In genomic region chr1:212219679-212220463, GRCh38 we compare ENCODE assay signal across 14 cellular contexts.
DNase-seq lines count a peak whose midpoint lies in the region; ATAC-seq and TF ChIP-seq lines count a peak whose summit lies in the region.
"Had no signal": no experiment of that assay in that cellular context is flagged by ENCODE, and none has a peak within 500 bp of the region (broad histone marks: within the 10 kb centered on the region; RNA-seq: fewer than 3 reads in every experiment).

No MANE protein-coding gene starts in this region.

- no peaks in the 10 kb centered on the region for H3K79me2 ChIP-seq in OCI-LY1 (ENCODE audit: insufficient read depth, low read length)
- no peaks in the 10 kb centered on the region for H3K79me2 ChIP-seq in neural progenitor cell (ENCODE audit: low read depth)

- H2AFZ ChIP-seq in OCI-LY1 (ENCODE audit: low read length) (peak overlapping the region; percentile 18; the same call in 1 of the 2 replicates), neural progenitor cell (replicated peaks) (no peak overlapping the region)

- ATAC-seq in HG02981 (IDR thresholded peaks at IDR 0.05; ENCODE audit: unreplicated experiment): no peak
- ATAC-seq: foreskin keratinocyte, left lobe of liver had no signal

- H3K27ac Mint-ChIP-seq in Caco-2 (ENCODE audit: unreplicated experiment): peak overlapping the region; percentile 97
- peak overlapping the region; percentile 87 for H3K27ac Mint-ChIP-seq in endodermal cell
- H3K27ac Mint-ChIP-seq in neural progenitor cell: peak overlapping the region; percentile 72
- H3K27ac Mint-ChIP-seq in HFFc6: no peak overlapping the region
- H3K27ac Mint-ChIP-seq: activated naive CD8-positive, alpha-beta T cell treated with anti-CD3 and anti-CD28 coated beads, Interleukin-2, amount 10 ng/mL, durations not matched to agents 7 days and 5 days had no signal

- POLR2A ChIA-PET in Caco-2 (lab: Charles Lee): interaction anchor here (0.6 to 1.0 kb wide), 3 partner anchors 65 to 67 kb away, joined by 3 to 6 read pairs (median 6); no protein-coding TSS in a partner anchor

- H3K4me3 Mint-ChIP-seq in Caco-2 (ENCODE audit: unreplicated experiment) (peak overlapping the region; percentile 62), endodermal cell (peak overlapping the region; percentile 1), neural progenitor cell (peak overlapping the region; percentile 13), HFFc6 (no peak overlapping the region)
- H3K4me3 Mint-ChIP-seq: activated naive CD8-positive, alpha-beta T cell treated with anti-CD3 and anti-CD28 coated beads, Interleukin-2, amount 10 ng/mL, durations not matched to agents 7 days and 5 days had no signal

- H3K4me3 ChIP-seq in Caco-2 (ENCODE audit: low read depth, low read length): no peak overlapping the region
- H3K4me3 ChIP-seq in OCI-LY1 (ENCODE audit: low read depth, low read length, poor library complexity, severe bottlenecking): no peak overlapping the region
- H3K4me3 ChIP-seq in endodermal cell (ENCODE audit: low read length): no peak overlapping the region
- no peak overlapping the region for H3K4me3 ChIP-seq in neural progenitor cell

- 66 to 70% methylated on average over 5 to 8 of the region's 8 CpGs for WGBS in endodermal cell (ENCODE audit: insufficient coverage in 1 of 2, insufficient read length in 1 of 2), 2 experiments

- H4K20me1 ChIP-seq in OCI-LY1 (ENCODE audit: insufficient read depth, low read length) (no peaks in the 10 kb centered on the region), neural progenitor cell (ENCODE audit: low read depth) (no peaks in the 10 kb centered on the region)

- CTCF ChIA-PET in Caco-2 (lab: Charles Lee): interaction anchor here (0.7 to 1.3 kb wide), 4 partner anchors 9 to 184 kb away, joined by 3 to 6 read pairs (median 4); partner anchors contain the start of gene DTL

- no peaks in the 10 kb centered on the region for H3K27me3 Mint-ChIP-seq in Caco-2 (ENCODE audit: insufficient read depth, unreplicated experiment)
- H3K27me3 Mint-ChIP-seq in endodermal cell (ENCODE audit: insufficient read depth): no peaks in the 10 kb centered on the region
- H3K27me3 Mint-ChIP-seq in neural progenitor cell (ENCODE audit: insufficient read depth, low read depth): no peaks in the 10 kb centered on the region
- peaks cover 14% of the 10 kb centered on the region for H3K27me3 Mint-ChIP-seq in HFFc6 (ENCODE audit: insufficient read depth)

- no TSS peak for BruUV-seq in Caco-2 (replicated peaks; lab: Mats Ljungman, UMichigan)

- H3F3A ChIP-seq in OCI-LY1 (ENCODE audit: insufficient read depth, low read length): no peaks in the 10 kb centered on the region
- no peaks in the 10 kb centered on the region for H3F3A ChIP-seq in neural progenitor cell (ENCODE audit: low read depth)

- H3K9me2 ChIP-seq in OCI-LY1 (ENCODE audit: low read depth, low read length): no peaks in the 10 kb centered on the region

- intact Hi-C loops in Caco-2 (cut with micrococcal nuclease; ENCODE audit: unreplicated experiment): loop anchor here (1.0 to 2.0 kb wide), 2 partner anchors 65 to 73 kb away; partner anchors contain the start of gene PPP2R5A

- H3K27ac ChIP-seq in OCI-LY1 (ENCODE audit: low read depth, low read length, poor library complexity, severe bottlenecking) (peak overlapping the region; percentile 77), endodermal cell (ENCODE audit: low read depth, low read length) (no peak overlapping the region), neural progenitor cell (peak overlapping the region; percentile 21)
- H3K27ac ChIP-seq: foreskin keratinocyte had no signal

- H3K4me1 ChIP-seq in Caco-2: peaks cover 51% of the 10 kb centered on the region
- H3K4me1 ChIP-seq in OCI-LY1 (ENCODE audit: insufficient read depth, low read length, severe bottlenecking): peaks cover 39% of the 10 kb centered on the region
- peaks cover 17% of the 10 kb centered on the region for H3K4me1 ChIP-seq in endodermal cell (ENCODE audit: control insufficient read depth, insufficient read depth, low read length)
- H3K4me1 ChIP-seq in neural progenitor cell: peaks cover 17% of the 10 kb centered on the region
- H3K4me1 ChIP-seq: foreskin keratinocyte had no signal

- H3K27me3 ChIP-seq in Caco-2 (replicated peaks; ENCODE audit: control insufficient read depth, insufficient read depth, low read length) (no peaks in the 10 kb centered on the region), OCI-LY1 (ENCODE audit: insufficient read depth, low read length) (no peaks in the 10 kb centered on the region), endodermal cell (ENCODE audit: control insufficient read depth, insufficient read depth, low read length, poor library complexity, severe bottlenecking) (no peaks in the 10 kb centered on the region), neural progenitor cell (no peaks in the 10 kb centered on the region)

- H3K36me3 Mint-ChIP-seq in Caco-2 (ENCODE audit: insufficient read depth, unreplicated experiment) (peaks cover 5% of the 10 kb centered on the region), endodermal cell (ENCODE audit: low read depth) (no peaks in the 10 kb centered on the region), neural progenitor cell (peaks cover 3% of the 10 kb centered on the region), HFFc6 (ENCODE audit: low read depth) (no peaks in the 10 kb centered on the region)

- DNase-seq in Caco-2: peak; percentile 79 to 86
- DNase-seq in endodermal cell: peak; percentile 68
- DNase-seq in neural progenitor cell (ENCODE audit: low spot score): peak; percentile 51
- DNase-seq in D341Med (ENCODE audit: low spot score): no peak
- DNase-seq in nucleus accumbens (lab: John Stamatoyannopoulos, UW): no peak
- no peak for DNase-seq in HFFc6
- DNase-seq: activated naive CD8-positive, alpha-beta T cell treated with anti-CD3 and anti-CD28 coated beads, Interleukin-2, amount 10 ng/mL, durations not matched to agents 7 days and 5 days; foreskin keratinocyte; occipital lobe; PC-3; stimulated activated CD4-positive, alpha-beta T cell treated with anti-CD3 and anti-CD28 coated beads, Interleukin-1b, Interleukin-23, amount 100 ng/mL, for 48 hours had no signal

- no peaks in the 10 kb centered on the region for H3K9me3 Mint-ChIP-seq in Caco-2 (ENCODE audit: unreplicated experiment)
- peaks cover 2% of the 10 kb centered on the region for H3K9me3 Mint-ChIP-seq in endodermal cell
- H3K9me3 Mint-ChIP-seq in neural progenitor cell: peaks cover 7% of the 10 kb centered on the region
- H3K9me3 Mint-ChIP-seq in HFFc6: no peaks in the 10 kb centered on the region
- H3K9me3 Mint-ChIP-seq: activated naive CD8-positive, alpha-beta T cell treated with anti-CD3 and anti-CD28 coated beads, Interleukin-2, amount 10 ng/mL, durations not matched to agents 7 days and 5 days had no signal

- H3K9me3 ChIP-seq in Caco-2: no peaks in the 10 kb centered on the region
- no peaks in the 10 kb centered on the region for H3K9me3 ChIP-seq in OCI-LY1 (ENCODE audit: low read length)
- H3K9me3 ChIP-seq in endodermal cell (ENCODE audit: control insufficient read depth, low read length): no peaks in the 10 kb centered on the region
- H3K9me3 ChIP-seq in neural progenitor cell (ENCODE audit: low read depth): no peaks in the 10 kb centered on the region

- TF ChIP-seq CTCF in Caco-2 (IDR thresholded peaks at IDR 0.05; ENCODE audit: insufficient read depth in 1 of 2, low read depth in 1 of 2, low read length in 1 of 2, severe bottlenecking in 1 of 2, unreplicated experiment in 1 of 2) (no peak), OCI-LY1 (IDR thresholded peaks at IDR 0.05; ENCODE audit: low read length) (no peak), endodermal cell (conservative IDR thresholded peaks at IDR 0.05) (no peak), neural progenitor cell (IDR thresholded peaks at IDR 0.05) (no peak), HFFc6 (IDR thresholded peaks at IDR 0.05) (no peak)

- no peaks in the 10 kb centered on the region for H3K36me3 ChIP-seq in Caco-2 (ENCODE audit: control insufficient read depth, insufficient read depth, low read length)
- no peaks in the 10 kb centered on the region for H3K36me3 ChIP-seq in OCI-LY1 (ENCODE audit: insufficient read depth, low read length)
- no peaks in the 10 kb centered on the region for H3K36me3 ChIP-seq in endodermal cell (ENCODE audit: control insufficient read depth, insufficient read depth, low read length)
- no peaks in the 10 kb centered on the region for H3K36me3 ChIP-seq in neural progenitor cell

- H3K9ac ChIP-seq in OCI-LY1 (ENCODE audit: low read length) (peak overlapping the region; percentile 8; the same call in 1 of the 2 replicates), endodermal cell (ENCODE audit: extremely low read depth, low read length, poor library complexity, severe bottlenecking) (peak overlapping the region; percentile 7), neural progenitor cell (no peak overlapping the region)

- H3K4me1 Mint-ChIP-seq in Caco-2 (ENCODE audit: low read depth, unreplicated experiment) (peaks cover 40% of the 10 kb centered on the region), endodermal cell (peaks cover 38% of the 10 kb centered on the region), neural progenitor cell (peaks cover 26% of the 10 kb centered on the region), HFFc6 (ENCODE audit: low read depth) (peaks cover 19% of the 10 kb centered on the region)

- H3K4me2 ChIP-seq in OCI-LY1 (ENCODE audit: low read length): no peak overlapping the region
- peak overlapping the region; percentile 51 for H3K4me2 ChIP-seq in neural progenitor cell

Comparison
In these comparisons a context has a peak if more than half of its experiments do, and no peak if none do; other contexts are left out.
1. DNase-seq: peak in Caco-2 (2 of 2), endodermal cell (single experiment) and neural progenitor cell (single experiment); none in D341Med (single experiment), nucleus accumbens (0 of 56) and HFFc6 (single experiment).